22 cellular contexts compared by ENCODE assay signal in genomic region chr12:70812124-70812523, GRCh38.
DNase-seq lines count a peak whose midpoint lies in the region; ATAC-seq and TF ChIP-seq lines count a peak whose summit lies in the region.
"Had no signal": no experiment of that assay in that cellular context is flagged by ENCODE, and none has a peak within 500 bp of the region (broad histone marks: within the 10 kb centered on the region; RNA-seq: fewer than 3 reads in every experiment).

No MANE protein-coding gene starts in this region.

- H3K4me1 Mint-ChIP-seq in T-helper 2 cell treated with Interferon-gamma antibody and Interleukin-4, amounts not matched to agents 5 μg/mL and 100 μg/mL, for 36 hours (ENCODE audit: low read depth), result no peaks in the 10 kb centered on the region
- no peaks in the 10 kb centered on the region for H3K4me1 Mint-ChIP-seq in activated T-cell treated with anti-CD3 and anti-CD28 coated beads, Interleukin-2, amount 50 U/mL, for 72 hours (ENCODE audit: low read depth)
- H3K4me1 Mint-ChIP-seq: memory B cell; stimulated activated naive B cell treated with anti-CD40 and anti-IgM and Interleukin-4, amounts not matched to agents 10 μg/mL and 1 μg/mL and 100 μg/mL, for 72 hours had no signal

- no peak overlapping the region for H3K4me3 ChIP-seq in epithelial cell of esophagus (ENCODE audit: low read length)
- H3K4me3 ChIP-seq: cardiac muscle cell, esophagus squamous epithelium, MG63, SJSA1, tibial artery had no signal

- DNase-seq in epithelial cell of esophagus (ENCODE audit: low read depth) (peak; percentile 36), renal cortical epithelial cell (ENCODE audit: low read depth) (peak; percentile 92), omental fat pad (ENCODE audit: low spot score) (no peak)
- no peak for DNase-seq in T-helper 2 cell treated with Interferon-gamma antibody and Interleukin-4, amounts not matched to agents 5 μg/mL and 100 μg/mL, for 36 hours (ENCODE audit: low spot score)
- no peak for DNase-seq in activated T-cell treated with anti-CD3 and anti-CD28 coated beads, Interleukin-2, amount 50 U/mL, for 72 hours
- DNase-seq: activated CD4-positive, alpha-beta T cell treated with anti-CD3 and anti-CD28 coated beads for 1 hour; AML-193; esophagus squamous epithelium; MG63; NCI-H1694 treated with DMSO at 0.1 percent for 48 hours; NCI-H446; nephron progenitor cell; stimulated activated naive B cell treated with anti-CD40 and anti-IgM and Interleukin-4, amounts not matched to agents 10 μg/mL and 1 μg/mL and 100 μg/mL, for 72 hours; T-helper 9 cell; tibial artery had no signal

- ATAC-seq in GM19324 (IDR thresholded peaks at IDR 0.05; ENCODE audit: low FRiP score, unreplicated experiment), result peak; percentile 93
- peak; percentile 84 for ATAC-seq in HG02981 (IDR thresholded peaks at IDR 0.05; ENCODE audit: unreplicated experiment)
- ATAC-seq in HG03045 (IDR thresholded peaks at IDR 0.05; ENCODE audit: unreplicated experiment), result no peak
- no peak for ATAC-seq in activated T-cell treated with anti-CD3 and anti-CD28 coated beads, Interleukin-2, amount 50 U/mL, for 72 hours (replicated peaks in 1 of 2)
- ATAC-seq in omental fat pad (ENCODE audit: low FRiP score), result no peak
- ATAC-seq: stimulated activated naive B cell treated with anti-CD40 and anti-IgM and Interleukin-4, amounts not matched to agents 10 μg/mL and 1 μg/mL and 100 μg/mL, for 72 hours had no signal

- H3K9me3 Mint-ChIP-seq in T-helper 2 cell treated with Interferon-gamma antibody and Interleukin-4, amounts not matched to agents 5 μg/mL and 100 μg/mL, for 36 hours, result no peaks in the 10 kb centered on the region
- peaks cover 4 to 7% of the 10 kb centered on the region in 2 donors for H3K9me3 Mint-ChIP-seq in activated T-cell treated with anti-CD3 and anti-CD28 coated beads, Interleukin-2, amount 50 U/mL, for 72 hours
- H3K9me3 Mint-ChIP-seq: activated T-helper 2 cell treated with anti-CD3 and anti-CD28 coated beads, Interferon-gamma antibody, Interleukin-2, Interleukin-4, amounts not matched to agents 10 μg/mL and 5 μg/mL and 100 μg/mL, durations not matched to agents 14 hours and 24 hours and 36 hours had no signal

- no peaks in the 10 kb centered on the region for H3K27me3 Mint-ChIP-seq in T-helper 2 cell treated with Interferon-gamma antibody and Interleukin-4, amounts not matched to agents 5 μg/mL and 100 μg/mL, for 36 hours (ENCODE audit: low read depth)
- no peaks in the 10 kb centered on the region for H3K27me3 Mint-ChIP-seq in activated T-cell treated with anti-CD3 and anti-CD28 coated beads, Interleukin-2, amount 50 U/mL, for 72 hours (ENCODE audit: low read depth)
- H3K27me3 Mint-ChIP-seq: memory B cell had no signal

- no peak for TF ChIP-seq CTCF in epithelial cell of esophagus (IDR thresholded peaks at IDR 0.05; ENCODE audit: insufficient read depth, low read depth, low read length, missing control alignments)
- TF ChIP-seq CTCF in omental fat pad (IDR thresholded peaks at IDR 0.05), result no peak

- no peak overlapping the region for H3K27ac Mint-ChIP-seq in T-helper 2 cell treated with Interferon-gamma antibody and Interleukin-4, amounts not matched to agents 5 μg/mL and 100 μg/mL, for 36 hours
- H3K27ac Mint-ChIP-seq in activated T-cell treated with anti-CD3 and anti-CD28 coated beads, Interleukin-2, amount 50 U/mL, for 72 hours, result no peak overlapping the region
- H3K27ac Mint-ChIP-seq: activated T-helper 2 cell treated with anti-CD3 and anti-CD28 coated beads, Interferon-gamma antibody, Interleukin-2, Interleukin-4, amounts not matched to agents 10 μg/mL and 5 μg/mL and 100 μg/mL, durations not matched to agents 14 hours and 24 hours and 36 hours; memory B cell; nephron progenitor cell; stimulated activated naive B cell treated with anti-CD40 and anti-IgM and Interleukin-4, amounts not matched to agents 10 μg/mL and 1 μg/mL and 100 μg/mL, for 72 hours had no signal

- no peaks in the 10 kb centered on the region for H3K36me3 Mint-ChIP-seq in T-helper 2 cell treated with Interferon-gamma antibody and Interleukin-4, amounts not matched to agents 5 μg/mL and 100 μg/mL, for 36 hours (ENCODE audit: low read depth)
- H3K36me3 Mint-ChIP-seq in activated T-cell treated with anti-CD3 and anti-CD28 coated beads, Interleukin-2, amount 50 U/mL, for 72 hours (ENCODE audit: insufficient read depth in 2 of 2), result peaks cover 0 to 6% of the 10 kb centered on the region in 2 donors
- H3K36me3 Mint-ChIP-seq: memory B cell; stimulated activated naive B cell treated with anti-CD40 and anti-IgM and Interleukin-4, amounts not matched to agents 10 μg/mL and 1 μg/mL and 100 μg/mL, for 72 hours had no signal

- no peak overlapping the region for H3K4me3 Mint-ChIP-seq in T-helper 2 cell treated with Interferon-gamma antibody and Interleukin-4, amounts not matched to agents 5 μg/mL and 100 μg/mL, for 36 hours
- no peak overlapping the region for H3K4me3 Mint-ChIP-seq in activated T-cell treated with anti-CD3 and anti-CD28 coated beads, Interleukin-2, amount 50 U/mL, for 72 hours
- H3K4me3 Mint-ChIP-seq: memory B cell; nephron progenitor cell; stimulated activated naive B cell treated with anti-CD40 and anti-IgM and Interleukin-4, amounts not matched to agents 10 μg/mL and 1 μg/mL and 100 μg/mL, for 72 hours had no signal

Comparison
In these comparisons a context has a peak if more than half of its experiments do, and no peak if none do; other contexts are left out.
1. ATAC-seq: peak in GM19324 (single experiment) and HG02981 (single experiment); none in HG03045 (single experiment), activated T-cell treated with anti-CD3 and anti-CD28 coated beads, Interleukin-2, amount 50 U/mL, for 72 hours (0 of 2) and omental fat pad (single experiment).
2. DNase-seq: peak in epithelial cell of esophagus (single experiment) and renal cortical epithelial cell (single experiment); none in T-helper 2 cell treated with Interferon-gamma antibody and Interleukin-4, amounts not matched to agents 5 μg/mL and 100 μg/mL, for 36 hours (single experiment), activated T-cell treated with anti-CD3 and anti-CD28 coated beads, Interleukin-2, amount 50 U/mL, for 72 hours (0 of 2) and omental fat pad (single experiment).